Comparison of ENCODE assay signal across 8 cellular contexts in the genomic region with DNA sequence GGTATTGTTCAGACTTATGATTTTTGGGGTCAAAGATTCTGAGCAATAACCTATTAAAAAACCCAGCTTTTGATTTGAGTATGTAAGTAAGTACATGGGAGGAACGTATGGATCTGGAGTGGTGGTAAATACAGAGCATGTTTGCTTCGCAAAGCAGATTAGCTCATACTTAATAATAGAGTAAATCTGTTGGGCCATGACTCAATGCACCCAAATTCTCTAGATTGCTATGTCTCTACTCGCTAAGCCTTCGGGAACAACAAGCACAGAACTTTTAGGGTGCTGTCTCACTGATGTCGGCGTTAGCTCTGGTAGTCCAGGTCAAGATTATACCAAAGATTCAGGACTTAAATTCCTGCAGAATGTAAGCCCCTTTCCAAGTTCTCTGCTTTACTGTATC. TPM values are rescaled to one million over a fixed set of nuclear protein-coding genes. Genes with fewer than 3 reads are reported as not detected.
DNase-seq lines count a peak whose midpoint lies in the region; ATAC-seq and TF ChIP-seq lines count a peak whose summit lies in the region.

No MANE protein-coding gene starts in this region.

- H3K4me1 ChIP-seq in suprapubic skin, result peaks cover 11% of the 10 kb centered on the region

- peak overlapping the region; percentile 89 for H3K4me3 Mint-ChIP-seq in T-helper 1 cell treated with Interleukin-12 subunit alpha and Interleukin-12 subunit beta and Interleukin-4 antibody, amounts not matched to agents 30 μg/mL and 1 μg/mL, for 36 hours
- peak overlapping the region; percentile 90 for H3K4me3 Mint-ChIP-seq in activated T-helper 1 cell treated with anti-CD3 and anti-CD28 coated beads, Interleukin-12 subunit alpha, Interleukin-12 subunit beta, Interleukin-2, Interleukin-4 antibody, amounts not matched to agents 30 ng/mL and 10 ng/mL and 1 ng/mL, durations not matched to agents 14 hours and 24 hours and 36 hours

- TF ChIP-seq POLR2A in suprapubic skin (IDR thresholded peaks at IDR 0.05), result no peak

- H3K36me3 Mint-ChIP-seq in T-helper 1 cell treated with Interleukin-12 subunit alpha and Interleukin-12 subunit beta and Interleukin-4 antibody, amounts not matched to agents 30 μg/mL and 1 μg/mL, for 36 hours (ENCODE audit: low read depth), result peaks cover 4% of the 10 kb centered on the region
- peaks cover 5% of the 10 kb centered on the region for H3K36me3 Mint-ChIP-seq in activated T-helper 1 cell treated with anti-CD3 and anti-CD28 coated beads, Interleukin-12 subunit alpha, Interleukin-12 subunit beta, Interleukin-2, Interleukin-4 antibody, amounts not matched to agents 30 ng/mL and 10 ng/mL and 1 ng/mL, durations not matched to agents 14 hours and 24 hours and 36 hours (ENCODE audit: low read depth)

- no peaks in the 10 kb centered on the region for H3K27me3 ChIP-seq in suprapubic skin

- no peaks in the 10 kb centered on the region for H3K9me3 Mint-ChIP-seq in T-helper 1 cell treated with Interleukin-12 subunit alpha and Interleukin-12 subunit beta and Interleukin-4 antibody, amounts not matched to agents 30 μg/mL and 1 μg/mL, for 36 hours
- no peaks in the 10 kb centered on the region for H3K9me3 Mint-ChIP-seq in activated T-helper 1 cell treated with anti-CD3 and anti-CD28 coated beads, Interleukin-12 subunit alpha, Interleukin-12 subunit beta, Interleukin-2, Interleukin-4 antibody, amounts not matched to agents 30 ng/mL and 10 ng/mL and 1 ng/mL, durations not matched to agents 14 hours and 24 hours and 36 hours

- H3K4me3 ChIP-seq in iPS-18c (ENCODE audit: insufficient read depth, low read depth, low read length) (peak overlapping the region; percentile 99), suprapubic skin (peak overlapping the region; percentile 67)

- no peak for DNase-seq in T-helper 1 cell
- no peak for DNase-seq in activated T-helper 1 cell treated with anti-CD3 and anti-CD28 coated beads, Interleukin-12 subunit alpha, Interleukin-12 subunit beta, Interleukin-2, Interleukin-4 antibody, amounts not matched to agents 30 ng/mL and 10 ng/mL and 1 ng/mL, durations not matched to agents 14 hours and 24 hours and 36 hours (ENCODE audit: low spot score)
- no peak for DNase-seq in suprapubic skin (ENCODE audit: low spot score in 2 of 2)
- DNase-seq in stimulated activated CD4-positive, alpha-beta T cell treated with anti-CD3 and anti-CD28 coated beads, Interleukin-4, amount 100 ng/mL, for 4 hours, result no peak
- no peak for DNase-seq in NCI-H446 (lab: John Stamatoyannopoulos, UW)

- H3K36me3 ChIP-seq in suprapubic skin, result no peaks in the 10 kb centered on the region

- WGBS in suprapubic skin, result 75% methylated on average over 6 of the region's 6 CpGs

- H3K27me3 Mint-ChIP-seq in T-helper 1 cell treated with Interleukin-12 subunit alpha and Interleukin-12 subunit beta and Interleukin-4 antibody, amounts not matched to agents 30 μg/mL and 1 μg/mL, for 36 hours (ENCODE audit: low read depth), result peaks cover 22% of the 10 kb centered on the region
- peaks cover 14% of the 10 kb centered on the region for H3K27me3 Mint-ChIP-seq in activated T-helper 1 cell treated with anti-CD3 and anti-CD28 coated beads, Interleukin-12 subunit alpha, Interleukin-12 subunit beta, Interleukin-2, Interleukin-4 antibody, amounts not matched to agents 30 ng/mL and 10 ng/mL and 1 ng/mL, durations not matched to agents 14 hours and 24 hours and 36 hours (ENCODE audit: insufficient read depth)

- no peak for ATAC-seq in HG03342 (IDR thresholded peaks at IDR 0.05; ENCODE audit: unreplicated experiment)

- TF ChIP-seq EP300 in suprapubic skin (IDR thresholded peaks at IDR 0.05), result no peak

- H3K27ac Mint-ChIP-seq in T-helper 1 cell treated with Interleukin-12 subunit alpha and Interleukin-12 subunit beta and Interleukin-4 antibody, amounts not matched to agents 30 μg/mL and 1 μg/mL, for 36 hours, result peak overlapping the region; percentile 78
- H3K27ac Mint-ChIP-seq in activated T-helper 1 cell treated with anti-CD3 and anti-CD28 coated beads, Interleukin-12 subunit alpha, Interleukin-12 subunit beta, Interleukin-2, Interleukin-4 antibody, amounts not matched to agents 30 ng/mL and 10 ng/mL and 1 ng/mL, durations not matched to agents 14 hours and 24 hours and 36 hours, result peak overlapping the region; percentile 84

- peak overlapping the region; percentile 77 for H3K27ac ChIP-seq in suprapubic skin

- H3K4me1 Mint-ChIP-seq in T-helper 1 cell treated with Interleukin-12 subunit alpha and Interleukin-12 subunit beta and Interleukin-4 antibody, amounts not matched to agents 30 μg/mL and 1 μg/mL, for 36 hours (ENCODE audit: low read depth), result peaks cover 29% of the 10 kb centered on the region
- H3K4me1 Mint-ChIP-seq in activated T-helper 1 cell treated with anti-CD3 and anti-CD28 coated beads, Interleukin-12 subunit alpha, Interleukin-12 subunit beta, Interleukin-2, Interleukin-4 antibody, amounts not matched to agents 30 ng/mL and 10 ng/mL and 1 ng/mL, durations not matched to agents 14 hours and 24 hours and 36 hours (ENCODE audit: low read depth), result peaks cover 40% of the 10 kb centered on the region

- TF ChIP-seq CTCF in suprapubic skin (IDR thresholded peaks at IDR 0.05), result no peak

- H3K9me3 ChIP-seq in iPS-18c (ENCODE audit: control insufficient read depth, insufficient read depth, low read length) (no peaks in the 10 kb centered on the region), suprapubic skin (no peaks in the 10 kb centered on the region)

- intact Hi-C loops in activated T-helper 1 cell treated with anti-CD3 and anti-CD28 coated beads, Interleukin-12 subunit alpha, Interleukin-12 subunit beta, Interleukin-2, Interleukin-4 antibody, amounts not matched to agents 30 ng/mL and 10 ng/mL and 1 ng/mL, durations not matched to agents 14 hours and 24 hours and 36 hours (cut with micrococcal nuclease), result loop anchor here (1.0 to 10.0 kb wide), 8 partner anchors 29 to 1581 kb away; a partner anchor contains a TSS

RNA-seq across cellular contexts. Expression of a gene that starts 0.8 kb away (rescaled TPM):
- total RNA-seq in activated T-helper 1 cell treated with anti-CD3 and anti-CD28 coated beads, Interleukin-12 subunit alpha, Interleukin-12 subunit beta, Interleukin-2, Interleukin-4 antibody, amounts not matched to agents 30 ng/mL and 10 ng/mL and 1 ng/mL, durations not matched to agents 14 hours and 24 hours and 36 hours, result 12.3 and 13.8 TPM in 2 replicates
- 10 to 100 TPM in 3 of 4 donors, 1 to 10 TPM in 1; 7.7 to 19.3 (median 15.2) TPM for total RNA-seq in suprapubic skin
